Comparison of ENCODE assay signal across 1 cellular context in genomic region chr1:16410803-16411202, GRCh38.
TF ChIP-seq lines count a peak whose summit lies in the region.

No MANE protein-coding gene starts in this region.

TF ChIP-seq in K562, 482 proteins besides CTCF, POLR2A, EP300 and RAD21:
- peak; percentile 35 to 56; a peak in 2 of 4 replicates for TF ChIP-seq TRIM24 (IDR thresholded peaks at IDR 0.05)
- TF ChIP-seq PCBP1 (IDR thresholded peaks at IDR 0.05; ENCODE audit: low read depth, low read length, poor library complexity, severe bottlenecking): no peak
- TF ChIP-seq TRIM28 (IDR thresholded peaks at IDR 0.05): peak; percentile 57; the same call in 1 of the 2 replicates
- peak; percentile 81 for TF ChIP-seq ZNF316 (IDR thresholded peaks at IDR 0.05)
TF ChIP-seq in K562: peak in this region for 3.
